Comparison of ENCODE assay signal across 9 cellular contexts in genomic region chr12:94874086-94874985, GRCh38.
DNase-seq lines count a peak whose midpoint lies in the region; ATAC-seq and TF ChIP-seq lines count a peak whose summit lies in the region.
"Had no signal": no experiment of that assay in that cellular context is flagged by ENCODE, and none has a peak within 500 bp of the region (broad histone marks: within the 10 kb centered on the region; RNA-seq: fewer than 3 reads in every experiment).

No MANE protein-coding gene starts in this region.

- 9 to 13% (median 10%) methylated on average over 32 to 38 of the region's 38 CpGs for WGBS in adrenal gland, 4 donors

- TF ChIP-seq CTCF in GM10266 (IDR thresholded peaks at IDR 0.05; ENCODE audit: control insufficient read depth, insufficient read depth, low read depth, missing control alignments) (no peak), PC-3 (conservative IDR thresholded peaks at IDR 0.05; ENCODE audit: low read depth, low read length) (no peak), fibroblast of villous mesenchyme (IDR thresholded peaks at IDR 0.05; ENCODE audit: insufficient read depth, low read depth, low read length) (no peak), adrenal gland (IDR thresholded peaks at IDR 0.05) (no peak)

- H3K36me3 ChIP-seq in PC-3 (ENCODE audit: low read depth, low read length): no peaks in the 10 kb centered on the region
- no peaks in the 10 kb centered on the region for H3K36me3 ChIP-seq in adrenal gland (replicated peaks in 1 of 2)

- intact Hi-C loops in PC-3 (cut with micrococcal nuclease) (loop anchor here (10.0 kb wide), 1 partner anchor 330 kb away; no protein-coding TSS in a partner anchor), adrenal gland (cut with DNase I) (no loop called here)

- no peak overlapping the region for H3K27ac ChIP-seq in PC-3 (ENCODE audit: low read length)
- H3K27ac ChIP-seq in adrenal gland: peak overlapping the region in 1 of 5 donors; percentile 47

- CTCF ChIA-PET in PC-3 (lab: Charles Lee): interaction anchor here (0.7 kb wide), 1 partner anchor 130 kb away, joined by 3 read pairs; no protein-coding TSS in a partner anchor

- 0 out of 2 replicates have a peak overlapping the region, but pooled peaks have one; percentile 20 for H2AFZ ChIP-seq in PC-3 (ENCODE audit: low read length)

- H3K4me1 ChIP-seq in PC-3 (ENCODE audit: insufficient read depth, low read length): no peaks in the 10 kb centered on the region
- peaks cover 7 to 15% of the 10 kb centered on the region in 2 donors for H3K4me1 ChIP-seq in adrenal gland (replicated peaks in 1 of 2)

- POLR2A ChIA-PET in PC-3 (lab: Charles Lee; ENCODE audit: unreplicated experiment): no interaction called here

- H3K4me2 ChIP-seq in PC-3 (ENCODE audit: low read length): peak overlapping the region; percentile 55

- no peaks in the 10 kb centered on the region for H3K9me3 ChIP-seq in PC-3 (ENCODE audit: low read length)
- no peaks in the 10 kb centered on the region for H3K9me3 ChIP-seq in adrenal gland (replicated peaks in 1 of 3)

- H3K27me3 ChIP-seq in PC-3 (ENCODE audit: low read length) (peaks cover 58% of the 10 kb centered on the region), adrenal gland (peaks cover 21% of the 10 kb centered on the region)

- H3K4me3 ChIP-seq in PC-3 (ENCODE audit: low read length) (peak overlapping the region; percentile 40), fibroblast of villous mesenchyme (ENCODE audit: low read depth, low read length) (peak overlapping the region; percentile 68), adrenal gland (peak overlapping the region in 1 of 4 donors; percentile 73)

- no peaks in the 10 kb centered on the region for H3F3A ChIP-seq in PC-3 (ENCODE audit: low read length, unreplicated experiment)

- BruUV-seq in PC-3 (replicated peaks; lab: Mats Ljungman, UMichigan): no TSS peak

- no peak for TF ChIP-seq POLR2A in adrenal gland (IDR thresholded peaks at IDR 0.05)

- no peaks in the 10 kb centered on the region for H3K79me2 ChIP-seq in PC-3 (ENCODE audit: low read length)

- no peak overlapping the region for H3K9ac ChIP-seq in PC-3 (ENCODE audit: low read length)

- ATAC-seq in PC-3 (peak; percentile 9), GM21515 (IDR thresholded peaks at IDR 0.05; ENCODE audit: unreplicated experiment) (no peak), GM21723 (IDR thresholded peaks at IDR 0.05; ENCODE audit: unreplicated experiment) (no peak)

- no peaks in the 10 kb centered on the region for H3K9me2 ChIP-seq in PC-3 (replicated peaks; ENCODE audit: low read length)

- DNase-seq in GM10266 (ENCODE audit: extremely low spot score): peak; percentile 26
- DNase-seq in PC-3: no peak
- no peak for DNase-seq in fibroblast of villous mesenchyme (ENCODE audit: low read depth)
- peak; percentile 55 for DNase-seq in retina
- DNase-seq in anterior cingulate cortex (lab: John Stamatoyannopoulos, UW): no peak
- DNase-seq in adrenal gland: no peak
- DNase-seq: stimulated activated CD4-positive, alpha-beta T cell treated with anti-CD3 and anti-CD28 coated beads, Interleukin-2, amount 100 ng/mL, for 48 hours had no signal

- H4K20me1 ChIP-seq in PC-3 (ENCODE audit: low read length): 0 out of 2 replicates have a peak, but pooled peaks cover 3% of the 10 kb centered on the region

Comparison
In these comparisons a context has a peak if more than half of its experiments do, and no peak if none do; other contexts are left out.
1. DNase-seq: peak in GM10266 (single experiment) and retina (single experiment); none in PC-3 (single experiment), fibroblast of villous mesenchyme (single experiment), anterior cingulate cortex (0 of 58) and adrenal gland (0 of 7).